ENCODE assay signal across 10 cellular contexts in the genomic region with DNA sequence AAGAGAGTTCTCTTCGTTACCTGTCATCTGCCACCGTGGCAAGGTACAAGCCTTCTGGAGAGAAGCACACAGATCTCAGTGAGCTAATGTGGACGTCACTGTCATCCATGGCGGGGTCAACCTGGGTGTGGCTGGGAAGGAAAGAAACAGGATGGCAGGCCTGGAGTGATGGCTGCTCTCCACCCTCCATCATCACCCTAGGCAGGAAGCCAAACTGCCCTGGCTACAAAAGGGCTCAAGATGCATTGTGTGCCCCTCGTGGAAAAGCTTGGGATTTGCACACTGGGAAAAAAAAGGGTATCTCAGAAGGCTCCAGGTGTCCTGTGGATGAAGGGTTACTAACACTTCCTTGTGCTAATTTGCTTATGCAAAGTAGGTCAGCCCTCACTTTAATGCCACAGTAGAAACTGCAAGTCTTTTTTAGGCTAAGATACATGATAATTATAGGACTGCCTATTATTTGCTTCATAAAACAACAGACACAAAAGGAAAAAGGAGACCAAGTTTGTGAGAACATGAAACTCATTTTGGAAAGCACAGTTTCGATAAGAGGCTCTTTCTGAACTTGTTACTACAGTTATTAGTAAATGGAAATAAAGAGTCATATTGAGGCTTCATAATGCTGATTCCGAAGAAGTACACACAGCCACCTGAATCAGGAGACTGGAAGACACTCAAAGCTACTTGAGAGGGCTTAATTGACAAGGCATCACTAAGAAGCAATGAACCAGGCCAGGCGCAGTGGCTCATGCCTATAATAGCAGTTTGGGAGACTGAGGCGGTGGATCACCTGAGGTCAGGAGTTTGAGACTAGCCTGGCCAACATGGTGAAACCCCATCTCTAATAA. TPM values are rescaled to one million over a fixed set of nuclear protein-coding genes. Genes with fewer than 3 reads are reported as not detected.
DNase-seq lines count a peak whose midpoint lies in the region; ATAC-seq and TF ChIP-seq lines count a peak whose summit lies in the region.
"Had no signal": no experiment of that assay in that cellular context is flagged by ENCODE, and none has a peak within 500 bp of the region (broad histone marks: within the 10 kb centered on the region; RNA-seq: fewer than 3 reads in every experiment).

No MANE protein-coding gene starts in this region.

- peaks cover 71% of the 10 kb centered on the region for H3K36me3 Mint-ChIP-seq in activated T-helper 1 cell treated with anti-CD3 and anti-CD28 coated beads, Interleukin-12 subunit alpha, Interleukin-12 subunit beta, Interleukin-2, Interleukin-4 antibody, amounts not matched to agents 30 ng/mL and 10 ng/mL and 1 ng/mL, durations not matched to agents 14 hours and 24 hours and 36 hours (ENCODE audit: low read depth)
- peaks cover 78% of the 10 kb centered on the region for H3K36me3 Mint-ChIP-seq in MCF 10A (ENCODE audit: insufficient read depth, unreplicated experiment)

- no peak overlapping the region for H3K4me2 ChIP-seq in mesenchymal stem cell (ENCODE audit: low read length, poor library complexity, severe bottlenecking)
- H3K4me2 ChIP-seq: BLaER1 treated with 17β-estradiol and CSF1 and Interleukin-3, amounts not matched to agents 10 nM and 100 nM had no signal

- H2BK12ac ChIP-seq in mesenchymal stem cell (ENCODE audit: low read length in 2 of 2), result no peak overlapping the region

- 97% methylated on average over 9 of the region's 9 CpGs for WGBS in mesenchymal stem cell

- H3K18ac ChIP-seq in mesenchymal stem cell (ENCODE audit: low read depth in 1 of 2, low read length in 2 of 2), result no peak overlapping the region

- H3K4ac ChIP-seq in mesenchymal stem cell (ENCODE audit: low read depth in 1 of 2, low read length in 2 of 2), result no peak overlapping the region

- H3K9me3 Mint-ChIP-seq in activated T-helper 1 cell treated with anti-CD3 and anti-CD28 coated beads, Interleukin-12 subunit alpha, Interleukin-12 subunit beta, Interleukin-2, Interleukin-4 antibody, amounts not matched to agents 30 ng/mL and 10 ng/mL and 1 ng/mL, durations not matched to agents 14 hours and 24 hours and 36 hours, result no peaks in the 10 kb centered on the region
- H3K9me3 Mint-ChIP-seq in MCF 10A (ENCODE audit: unreplicated experiment), result no peaks in the 10 kb centered on the region

- DNase-seq in NCI-H2171 treated with DMSO at 0.1 percent for 48 hours (lab: John Stamatoyannopoulos, UW), result peak; percentile 31
- DNase-seq in NCI-H2171 (lab: John Stamatoyannopoulos, UW), result no peak
- DNase-seq in activated T-helper 1 cell treated with anti-CD3 and anti-CD28 coated beads, Interleukin-12 subunit alpha, Interleukin-12 subunit beta, Interleukin-2, Interleukin-4 antibody, amounts not matched to agents 30 ng/mL and 10 ng/mL and 1 ng/mL, durations not matched to agents 14 hours and 24 hours and 36 hours (ENCODE audit: low spot score), result no peak
- no peak for DNase-seq in mesenchymal stem cell
- no peak for DNase-seq in HuH-7.5 (ENCODE audit: low spot score)
- no peak for DNase-seq in MCF 10A (ENCODE audit: unreplicated experiment)
- DNase-seq: pancreas had no signal

- H3K9me3 ChIP-seq in mesenchymal stem cell (ENCODE audit: control insufficient read depth, low read length), result no peaks in the 10 kb centered on the region
- H3K9me3 ChIP-seq: BLaER1 treated with 17β-estradiol and CSF1 and Interleukin-3, amounts not matched to agents 10 nM and 100 nM; pancreas had no signal

- H3K27ac ChIP-seq in mesenchymal stem cell (ENCODE audit: low read length, poor library complexity, severe bottlenecking), result no peak overlapping the region
- H3K27ac ChIP-seq: BLaER1 treated with 17β-estradiol and CSF1 and Interleukin-3, amounts not matched to agents 10 nM and 100 nM; pancreas had no signal

- H3K79me1 ChIP-seq in mesenchymal stem cell (replicated peaks; ENCODE audit: low read length, poor library complexity, severe bottlenecking), result peaks cover 29% of the 10 kb centered on the region

- POLR2A ChIA-PET in MCF 10A (lab: Yijun Ruan, JAX), result interaction anchor here (1.1 kb wide), 2 partner anchors 16 to 100 kb away, joined by 4 read pairs; no protein-coding TSS in a partner anchor

- BruUV-seq in MCF 10A (replicated peaks; lab: Mats Ljungman, UMichigan), result no TSS peak

- H3K4me1 ChIP-seq in mesenchymal stem cell (ENCODE audit: control insufficient read depth, insufficient read depth, low read depth, low read length), result no peaks in the 10 kb centered on the region
- H3K4me1 ChIP-seq: pancreas had no signal

- peak overlapping the region; percentile 42 for H3K9ac ChIP-seq in mesenchymal stem cell (ENCODE audit: low read length)

- H2AK5ac ChIP-seq in mesenchymal stem cell (ENCODE audit: low read length, severe bottlenecking), result no peak overlapping the region

- peak overlapping the region; percentile 57 for H3K4me3 Mint-ChIP-seq in activated T-helper 1 cell treated with anti-CD3 and anti-CD28 coated beads, Interleukin-12 subunit alpha, Interleukin-12 subunit beta, Interleukin-2, Interleukin-4 antibody, amounts not matched to agents 30 ng/mL and 10 ng/mL and 1 ng/mL, durations not matched to agents 14 hours and 24 hours and 36 hours
- H3K4me3 Mint-ChIP-seq in MCF 10A (ENCODE audit: unreplicated experiment), result no peak overlapping the region

- peak overlapping the region; percentile 99 for H3K27ac Mint-ChIP-seq in activated T-helper 1 cell treated with anti-CD3 and anti-CD28 coated beads, Interleukin-12 subunit alpha, Interleukin-12 subunit beta, Interleukin-2, Interleukin-4 antibody, amounts not matched to agents 30 ng/mL and 10 ng/mL and 1 ng/mL, durations not matched to agents 14 hours and 24 hours and 36 hours
- H3K27ac Mint-ChIP-seq in MCF 10A (ENCODE audit: low read depth, unreplicated experiment), result no peak overlapping the region

- H4K8ac ChIP-seq in mesenchymal stem cell (ENCODE audit: low read length), result no peak overlapping the region

- no peak overlapping the region for H2BK5ac ChIP-seq in mesenchymal stem cell (ENCODE audit: low read depth, low read length, poor library complexity, severe bottlenecking)

- no peaks in the 10 kb centered on the region for H3K27me3 ChIP-seq in mesenchymal stem cell (ENCODE audit: control insufficient read depth in 1 of 2, insufficient read depth in 1 of 2, low read length in 2 of 2)
- H3K27me3 ChIP-seq: BLaER1 treated with 17β-estradiol and CSF1 and Interleukin-3, amounts not matched to agents 10 nM and 100 nM; pancreas had no signal

- no peak overlapping the region for H2BK15ac ChIP-seq in mesenchymal stem cell (ENCODE audit: low read depth, poor library complexity, severe bottlenecking)

- no peak for TF ChIP-seq CTCF in MCF 10A (IDR thresholded peaks at IDR 0.05; ENCODE audit: unreplicated experiment)

- intact Hi-C loops in activated T-helper 1 cell treated with anti-CD3 and anti-CD28 coated beads, Interleukin-12 subunit alpha, Interleukin-12 subunit beta, Interleukin-2, Interleukin-4 antibody, amounts not matched to agents 30 ng/mL and 10 ng/mL and 1 ng/mL, durations not matched to agents 14 hours and 24 hours and 36 hours (cut with micrococcal nuclease), result loop anchor here (1.0 to 10.0 kb wide), 8 partner anchors 9 to 1979 kb away; a partner anchor contains a TSS
- intact Hi-C loops in MCF 10A (cut with micrococcal nuclease), result no loop called here

- no peak overlapping the region for H4K91ac ChIP-seq in mesenchymal stem cell (ENCODE audit: low read length)

- no peak overlapping the region for H3K23ac ChIP-seq in mesenchymal stem cell (ENCODE audit: low read length in 2 of 2)

- H3K27me3 Mint-ChIP-seq in activated T-helper 1 cell treated with anti-CD3 and anti-CD28 coated beads, Interleukin-12 subunit alpha, Interleukin-12 subunit beta, Interleukin-2, Interleukin-4 antibody, amounts not matched to agents 30 ng/mL and 10 ng/mL and 1 ng/mL, durations not matched to agents 14 hours and 24 hours and 36 hours (ENCODE audit: insufficient read depth), result no peaks in the 10 kb centered on the region
- H3K27me3 Mint-ChIP-seq in MCF 10A (ENCODE audit: insufficient read depth, unreplicated experiment), result no peaks in the 10 kb centered on the region

- peak; percentile 80 for ATAC-seq in GM19455 (IDR thresholded peaks at IDR 0.05; ENCODE audit: unreplicated experiment)
- peak; percentile 91 for ATAC-seq in HG03378 (IDR thresholded peaks at IDR 0.05; ENCODE audit: unreplicated experiment)

- H3K14ac ChIP-seq in mesenchymal stem cell (ENCODE audit: low read length in 2 of 2), result no peak overlapping the region

- H3K36me3 ChIP-seq in mesenchymal stem cell (ENCODE audit: control insufficient read depth in 1 of 2, insufficient read depth in 2 of 2, low read depth in 1 of 2, low read length in 2 of 2), result peaks cover 58 to 98% of the 10 kb centered on the region in 2 experiments

- H3K4me1 Mint-ChIP-seq in activated T-helper 1 cell treated with anti-CD3 and anti-CD28 coated beads, Interleukin-12 subunit alpha, Interleukin-12 subunit beta, Interleukin-2, Interleukin-4 antibody, amounts not matched to agents 30 ng/mL and 10 ng/mL and 1 ng/mL, durations not matched to agents 14 hours and 24 hours and 36 hours (ENCODE audit: low read depth), result peaks cover 46% of the 10 kb centered on the region
- no peaks in the 10 kb centered on the region for H3K4me1 Mint-ChIP-seq in MCF 10A (ENCODE audit: insufficient read depth, unreplicated experiment)

- CTCF ChIA-PET in MCF 10A (lab: Yijun Ruan, JAX), result interaction anchor here (0.5 to 4.9 kb wide), 15 partner anchors 13 to 1948 kb away, joined by 3 to 56 read pairs (median 3); no protein-coding TSS in a partner anchor

- H2BK120ac ChIP-seq in mesenchymal stem cell (ENCODE audit: low read depth, low read length), result no peak overlapping the region

- H3K4me3 ChIP-seq in mesenchymal stem cell (ENCODE audit: insufficient read depth in 1 of 2, low read depth in 1 of 2, low read length in 2 of 2), result no peak overlapping the region
- H3K4me3 ChIP-seq: BLaER1 treated with 17β-estradiol and CSF1 and Interleukin-3, amounts not matched to agents 10 nM and 100 nM; pancreas had no signal

- no peak overlapping the region for H2AFZ ChIP-seq in mesenchymal stem cell (ENCODE audit: low read depth, low read length)

RNA-seq across cellular contexts. Expression of a gene that starts 18.9 kb away (rescaled TPM):
- total RNA-seq in activated T-helper 1 cell treated with anti-CD3 and anti-CD28 coated beads, Interleukin-12 subunit alpha, Interleukin-12 subunit beta, Interleukin-2, Interleukin-4 antibody, amounts not matched to agents 30 ng/mL and 10 ng/mL and 1 ng/mL, durations not matched to agents 14 hours and 24 hours and 36 hours, result 73.8 and 87.0 TPM in 2 replicates
- polyA plus RNA-seq in mesenchymal stem cell (2013, experiment 1 of 2), result 7.6 TPM
- 7.8 TPM for polyA plus RNA-seq in mesenchymal stem cell (2013, experiment 2 of 2)
- total RNA-seq in MCF 10A (2022), result 10.1 and 13.9 TPM in 2 replicates

RNA-seq across cellular contexts. Expression of a gene that starts 25.6 kb away (rescaled TPM):
- 122 and 127 TPM in 2 replicates for total RNA-seq in activated T-helper 1 cell treated with anti-CD3 and anti-CD28 coated beads, Interleukin-12 subunit alpha, Interleukin-12 subunit beta, Interleukin-2, Interleukin-4 antibody, amounts not matched to agents 30 ng/mL and 10 ng/mL and 1 ng/mL, durations not matched to agents 14 hours and 24 hours and 36 hours
- polyA plus RNA-seq in mesenchymal stem cell (2013, experiment 1 of 2), result 81.2 TPM
- 81.9 TPM for polyA plus RNA-seq in mesenchymal stem cell (2013, experiment 2 of 2)
- total RNA-seq in MCF 10A (2022), result 55.9 and 99.8 TPM in 2 replicates
